13 cellular contexts compared by ENCODE assay signal in the genomic region with DNA sequence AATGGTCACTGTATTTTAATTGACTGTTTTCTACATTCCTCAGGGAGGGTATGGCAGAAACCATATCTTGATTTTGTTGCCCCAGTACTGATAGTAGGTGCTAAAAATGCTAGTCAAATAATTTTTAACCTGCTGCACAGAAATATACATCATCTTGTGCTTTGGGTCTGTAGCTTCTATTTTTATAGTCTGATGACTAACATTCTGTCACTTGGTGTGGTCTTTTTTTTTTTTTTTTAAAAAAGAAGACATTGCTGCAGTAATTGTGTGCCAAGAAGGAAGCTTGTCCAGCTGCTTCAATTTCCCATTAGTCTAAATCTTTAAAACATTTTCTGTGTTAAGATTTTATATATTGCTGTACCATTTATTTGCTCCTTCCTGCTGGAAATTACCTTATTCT.
DNase-seq lines count a peak whose midpoint lies in the region; ATAC-seq and TF ChIP-seq lines count a peak whose summit lies in the region.
"Had no signal": no experiment of that assay in that cellular context is flagged by ENCODE, and none has a peak within 500 bp of the region (broad histone marks: within the 10 kb centered on the region; RNA-seq: fewer than 3 reads in every experiment).

No MANE protein-coding gene starts in this region.

- H3K36me3 ChIP-seq in OCI-LY1 (ENCODE audit: insufficient read depth, low read length) (no peaks in the 10 kb centered on the region), colonic mucosa (no peaks in the 10 kb centered on the region)
- H3K36me3 ChIP-seq: HAP-1 had no signal

- H2AFZ ChIP-seq in OCI-LY1 (ENCODE audit: low read length), result peak overlapping the region; percentile 86
- H2AFZ ChIP-seq: parathyroid adenoma had no signal

- no peak for DNase-seq in activated naive CD4-positive, alpha-beta T cell treated with anti-CD3 and anti-CD28 coated beads for 36 hours
- no peak for DNase-seq in activated naive CD4-positive, alpha-beta T cell (lab: John Stamatoyannopoulos, UW)
- no peak for DNase-seq in colonic mucosa
- DNase-seq in stimulated activated naive B cell treated with anti-CD40 and anti-IgM and Interleukin-4, amounts not matched to agents 10 μg/mL and 1 μg/mL and 100 μg/mL, for 72 hours, result no peak
- DNase-seq: caudate nucleus, mammary epithelial cell, NCI-H1092 had no signal

- intact Hi-C loops in activated naive CD4-positive, alpha-beta T cell treated with anti-CD3 and anti-CD28 coated beads for 36 hours (cut with micrococcal nuclease), result no loop called here
- intact Hi-C loops in colonic mucosa (cut with DNase I), result no loop called here

- H3F3A ChIP-seq in OCI-LY1 (ENCODE audit: insufficient read depth, low read length), result no peaks in the 10 kb centered on the region; the same call in 1 of the 2 replicates

- no peaks in the 10 kb centered on the region for H3K36me3 Mint-ChIP-seq in activated naive CD4-positive, alpha-beta T cell treated with anti-CD3 and anti-CD28 coated beads for 36 hours (ENCODE audit: low read depth)
- H3K36me3 Mint-ChIP-seq in stimulated activated naive B cell treated with anti-CD40 and anti-IgM and Interleukin-4, amounts not matched to agents 10 μg/mL and 1 μg/mL and 100 μg/mL, for 72 hours, result no peaks in the 10 kb centered on the region

- peaks cover 45% of the 10 kb centered on the region for H3K4me1 ChIP-seq in OCI-LY1 (ENCODE audit: insufficient read depth, low read length, severe bottlenecking)
- no peaks in the 10 kb centered on the region for H3K4me1 ChIP-seq in colonic mucosa
- H3K4me1 ChIP-seq: HAP-1, parathyroid adenoma had no signal

- H3K27ac Mint-ChIP-seq in activated naive CD4-positive, alpha-beta T cell treated with anti-CD3 and anti-CD28 coated beads for 36 hours, result peak overlapping the region; percentile 19
- peak overlapping the region; percentile 85 for H3K27ac Mint-ChIP-seq in stimulated activated naive B cell treated with anti-CD40 and anti-IgM and Interleukin-4, amounts not matched to agents 10 μg/mL and 1 μg/mL and 100 μg/mL, for 72 hours

- H3K4me1 Mint-ChIP-seq in activated naive CD4-positive, alpha-beta T cell treated with anti-CD3 and anti-CD28 coated beads for 36 hours (ENCODE audit: low read depth), result peaks cover 43% of the 10 kb centered on the region
- peaks cover 29 to 61% of the 10 kb centered on the region in 2 donors for H3K4me1 Mint-ChIP-seq in stimulated activated naive B cell treated with anti-CD40 and anti-IgM and Interleukin-4, amounts not matched to agents 10 μg/mL and 1 μg/mL and 100 μg/mL, for 72 hours

- H3K4me3 Mint-ChIP-seq in activated naive CD4-positive, alpha-beta T cell treated with anti-CD3 and anti-CD28 coated beads for 36 hours, result no peak overlapping the region
- peak overlapping the region; percentile 58 to 64 for H3K4me3 Mint-ChIP-seq in stimulated activated naive B cell treated with anti-CD40 and anti-IgM and Interleukin-4, amounts not matched to agents 10 μg/mL and 1 μg/mL and 100 μg/mL, for 72 hours

- H3K9me3 Mint-ChIP-seq in activated naive CD4-positive, alpha-beta T cell treated with anti-CD3 and anti-CD28 coated beads for 36 hours, result no peaks in the 10 kb centered on the region
- H3K9me3 Mint-ChIP-seq in stimulated activated naive B cell treated with anti-CD40 and anti-IgM and Interleukin-4, amounts not matched to agents 10 μg/mL and 1 μg/mL and 100 μg/mL, for 72 hours, result peaks cover 0 to 3% of the 10 kb centered on the region in 2 donors

- H3K9ac ChIP-seq in OCI-LY1 (ENCODE audit: low read length), result no peak overlapping the region
- no peak overlapping the region for H3K9ac ChIP-seq in colonic mucosa (ENCODE audit: low read depth in 2 of 2, low read length in 2 of 2)
- H3K9ac ChIP-seq: parathyroid adenoma had no signal

- no peak for ATAC-seq in stimulated activated naive B cell treated with anti-CD40 and anti-IgM and Interleukin-4, amounts not matched to agents 10 μg/mL and 1 μg/mL and 100 μg/mL, for 72 hours (replicated peaks)
- no peak for ATAC-seq in GM21723 (IDR thresholded peaks at IDR 0.05; ENCODE audit: unreplicated experiment)
- ATAC-seq in GM19023 (IDR thresholded peaks at IDR 0.05; ENCODE audit: unreplicated experiment), result no peak
- ATAC-seq in GM19328 (IDR thresholded peaks at IDR 0.05; ENCODE audit: unreplicated experiment), result no peak

- no peaks in the 10 kb centered on the region for H3K79me2 ChIP-seq in OCI-LY1 (ENCODE audit: insufficient read depth, low read length)
- H3K79me2 ChIP-seq: parathyroid adenoma had no signal

- no peaks in the 10 kb centered on the region for H3K27me3 Mint-ChIP-seq in activated naive CD4-positive, alpha-beta T cell treated with anti-CD3 and anti-CD28 coated beads for 36 hours (ENCODE audit: low read depth)
- H3K27me3 Mint-ChIP-seq in stimulated activated naive B cell treated with anti-CD40 and anti-IgM and Interleukin-4, amounts not matched to agents 10 μg/mL and 1 μg/mL and 100 μg/mL, for 72 hours, result no peaks in the 10 kb centered on the region

- H3K9me2 ChIP-seq in OCI-LY1 (ENCODE audit: low read depth, low read length), result no peaks in the 10 kb centered on the region

- no peak overlapping the region for H3K4me3 ChIP-seq in OCI-LY1 (ENCODE audit: low read depth, low read length, poor library complexity, severe bottlenecking)
- no peak overlapping the region for H3K4me3 ChIP-seq in colonic mucosa
- H3K4me3 ChIP-seq: HAP-1 had no signal

- TF ChIP-seq CTCF in OCI-LY1 (IDR thresholded peaks at IDR 0.05; ENCODE audit: low read length) (no peak), colonic mucosa (IDR thresholded peaks at IDR 0.05) (no peak)

- CTCF ChIA-PET in activated naive CD4-positive, alpha-beta T cell treated with anti-CD3 and anti-CD28 coated beads for 36 hours (lab: Charles Lee), result interaction anchor here (0.9 to 1.6 kb wide), 2 partner anchors 41 to 201 kb away, joined by 3 read pairs; no protein-coding TSS in a partner anchor

- H3K27me3 ChIP-seq in OCI-LY1 (ENCODE audit: insufficient read depth, low read length) (no peaks in the 10 kb centered on the region), colonic mucosa (no peaks in the 10 kb centered on the region)

- no peaks in the 10 kb centered on the region for H4K20me1 ChIP-seq in OCI-LY1 (ENCODE audit: insufficient read depth, low read length)

- H3K4me2 ChIP-seq in OCI-LY1 (ENCODE audit: low read length), result peak overlapping the region; percentile 2; the same call in 1 of the 2 replicates

- H3K9me3 ChIP-seq in OCI-LY1 (ENCODE audit: low read length) (no peaks in the 10 kb centered on the region), colonic mucosa (no peaks in the 10 kb centered on the region)
- H3K9me3 ChIP-seq: HAP-1 had no signal

- H3K27ac ChIP-seq in OCI-LY1 (ENCODE audit: low read depth, low read length, poor library complexity, severe bottlenecking), result peak overlapping the region; percentile 98
- peak overlapping the region; percentile 9 for H3K27ac ChIP-seq in colonic mucosa
- H3K27ac ChIP-seq: parathyroid adenoma had no signal
